9 cellular contexts compared by ENCODE assay signal in the genomic region with DNA sequence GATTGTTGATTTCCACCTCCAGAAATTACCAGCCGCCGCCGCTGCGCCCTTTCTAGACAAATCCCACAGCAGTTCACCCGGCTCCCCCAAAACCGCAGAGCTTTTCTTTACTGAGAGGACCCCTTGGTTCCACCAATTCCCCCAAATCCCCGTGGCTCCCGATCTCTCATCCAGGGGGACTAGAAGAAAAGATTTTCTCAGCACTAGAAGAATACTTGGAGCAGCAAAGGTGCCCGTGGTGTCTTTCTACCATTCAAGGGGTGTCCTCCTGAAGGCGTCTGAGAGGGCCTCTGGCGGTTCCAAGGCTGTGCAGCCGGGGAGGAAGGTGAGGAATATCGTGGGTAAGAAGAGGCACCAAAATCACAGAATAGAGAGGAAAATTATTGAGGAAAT. TPM values are rescaled to one million over a fixed set of nuclear protein-coding genes. Genes with fewer than 3 reads are reported as not detected.
A peak's percentile ranks its signal among the peaks of the same experiment; 100 is the strongest.
DNase-seq lines count a peak whose midpoint lies in the region; ATAC-seq and TF ChIP-seq lines count a peak whose summit lies in the region.
"Had no signal": no experiment of that assay in that cellular context is flagged by ENCODE, and none has a peak within 500 bp of the region (broad histone marks: within the 10 kb centered on the region; RNA-seq: fewer than 3 reads in every experiment).

No MANE protein-coding gene starts in this region.

- 40 to 65% methylated on average over 13 of the region's 13 CpGs for WGBS in lung, 2 donors

- H3K36me3 ChIP-seq in breast epithelium: no peaks in the 10 kb centered on the region
- no peaks in the 10 kb centered on the region for H3K36me3 ChIP-seq in lung (ENCODE audit: control insufficient read depth in 2 of 2, insufficient read depth in 2 of 2, low read length in 2 of 2)

- H3K36me3 Mint-ChIP-seq in type B pancreatic cell: peaks cover 53% of the 10 kb centered on the region

- H3K27me3 ChIP-seq in breast epithelium: no peaks in the 10 kb centered on the region
- H3K27me3 ChIP-seq in lung (ENCODE audit: control insufficient read depth, insufficient read depth): no peaks in the 10 kb centered on the region

- peaks cover 29% of the 10 kb centered on the region for H3K4me1 Mint-ChIP-seq in type B pancreatic cell (ENCODE audit: unreplicated experiment)

- H3K27ac ChIP-seq in breast epithelium: peak overlapping the region; percentile 98 to 100
- H3K27ac ChIP-seq in lung (ENCODE audit: low read depth in 1 of 2, low read length in 1 of 2): peak overlapping the region in 1 of 2 donors; percentile 89

- H3K4me3 ChIP-seq in breast epithelium: peak overlapping the region; percentile 28 to 90 (median 73)
- H3K4me3 ChIP-seq in lung: peak overlapping the region; percentile 46

- H3K27me3 Mint-ChIP-seq in type B pancreatic cell: peaks cover 41% of the 10 kb centered on the region

- H3K9me3 Mint-ChIP-seq in type B pancreatic cell: no peaks in the 10 kb centered on the region

- DNase-seq in breast epithelium (ENCODE audit: low spot score in 2 of 2) (peak in 1 of 2 donors; percentile 20), lung (ENCODE audit: low spot score) (no peak), type B pancreatic cell (ENCODE audit: extremely low spot score, unreplicated experiment) (no peak)
- DNase-seq: foreskin melanocyte; stimulated activated naive CD8-positive, alpha-beta T cell treated with anti-CD3 and anti-CD28 coated beads, Interleukin-15, Interleukin-2, amounts not matched to agents 100 U/mL and 50 U/mL, for 24 hours; T-helper 9 cell had no signal

- H3K4me1 ChIP-seq in breast epithelium (peaks cover 0 to 3% of the 10 kb centered on the region in 2 donors), lung (ENCODE audit: control insufficient read depth in 2 of 2, insufficient read depth in 2 of 2, low read length in 2 of 2) (peaks cover 0 to 3% of the 10 kb centered on the region in 2 donors)

- TF ChIP-seq POLR2A in breast epithelium (IDR thresholded peaks at IDR 0.05): no peak

- H3K27ac Mint-ChIP-seq in type B pancreatic cell: peak overlapping the region; percentile 99

- no peak for ATAC-seq in lung (ENCODE audit: insufficient read depth, low FRiP score)
- ATAC-seq in HG02970 (IDR thresholded peaks at IDR 0.05; ENCODE audit: low FRiP score, unreplicated experiment): no peak
- no peak for ATAC-seq in HG02938 (IDR thresholded peaks at IDR 0.05; ENCODE audit: unreplicated experiment)
- ATAC-seq: stimulated activated naive CD8-positive, alpha-beta T cell treated with anti-CD3 and anti-CD28 coated beads, Interleukin-15, Interleukin-2, amounts not matched to agents 100 U/mL and 50 U/mL, for 24 hours had no signal

- no peaks in the 10 kb centered on the region for H3K9me3 ChIP-seq in breast epithelium
- H3K9me3 ChIP-seq in lung (ENCODE audit: control insufficient read depth in 2 of 2, insufficient read depth in 1 of 2, low read length in 1 of 2): no peaks in the 10 kb centered on the region

- TF ChIP-seq CTCF in breast epithelium (IDR thresholded peaks at IDR 0.05): no peak
- TF ChIP-seq CTCF in lung (IDR thresholded peaks at IDR 0.05; ENCODE audit: control extremely low read depth, extremely low read depth): no peak
- no peak for TF ChIP-seq CTCF in type B pancreatic cell (conservative IDR thresholded peaks at IDR 0.05)

- peak overlapping the region; percentile 91 for H3K4me3 Mint-ChIP-seq in type B pancreatic cell

- intact Hi-C loops in breast epithelium (cut with DNase I; ENCODE audit: low total_unique reads): no loop called here

RNA-seq across cellular contexts. Expression of gene HOXA2, which starts 13.5 kb away (rescaled TPM):
- total RNA-seq in breast epithelium (1 to 10 TPM in 2 of 3 donors, under 1 TPM in 1; 0.80 to 5.4 (median 1.3) TPM), lung (1 to 10 TPM; 1.7 to 3.4 TPM), type B pancreatic cell (ENCODE audit: low replicate concordance) (7.7 and 26.8 TPM in 2 replicates)
- 1 to 10 TPM in 1 of 2 donors, under 1 TPM in 1; 0.44 to 1.2 TPM for polyA plus RNA-seq in lung
- total RNA-seq: bronchial epithelial cell had no signal

RNA-seq across cellular contexts. Expression of gene HOXA4, which starts 14.5 kb away (rescaled TPM):
- total RNA-seq in breast epithelium (1 to 10 TPM in 2 of 3 donors, under 1 TPM in 1; 0.80 to 2.8 (median 2.0) TPM), lung (1 to 10 TPM; 2.7 to 4.4 TPM), type B pancreatic cell (ENCODE audit: low replicate concordance) (28.5 and 37.6 TPM in 2 replicates)
- polyA plus RNA-seq in lung: 1 to 10 TPM; 3.8 to 6.0 TPM
- total RNA-seq: bronchial epithelial cell had no signal

RNA-seq across cellular contexts. Expression of gene HOXA1, which starts 20.2 kb away (rescaled TPM):
- under 1 TPM; 0.33 to 0.80 (median 0.44) TPM for total RNA-seq in breast epithelium
- total RNA-seq in lung: under 1 TPM; 0.31 to 0.37 TPM
- polyA plus RNA-seq in lung: under 1 TPM; 0.06 to 0.33 TPM
- 9.5 and 22.0 TPM in 2 replicates for total RNA-seq in type B pancreatic cell (ENCODE audit: low replicate concordance)

RNA-seq across cellular contexts. Expression of gene HOXA5, which starts 27.5 kb away (rescaled TPM):
- total RNA-seq in breast epithelium: 10 to 100 TPM; 11.5 to 48.7 (median 22.6) TPM
- 10 to 100 TPM; 20.9 to 61.9 TPM for total RNA-seq in lung
- polyA plus RNA-seq in lung: 1 to 10 TPM; 9.2 to 9.5 TPM
- total RNA-seq in type B pancreatic cell (ENCODE audit: low replicate concordance): 55.0 and 77.7 TPM in 2 replicates
- total RNA-seq: bronchial epithelial cell had no signal

RNA-seq across cellular contexts. Expression of gene HOXA6, which starts 31.6 kb away (rescaled TPM):
- 10 to 100 TPM in 1 of 3 donors, 1 to 10 TPM in 2; 7.9 to 16.0 (median 9.0) TPM for total RNA-seq in breast epithelium
- total RNA-seq in lung: 1 to 10 TPM; 4.7 to 7.7 TPM
- under 1 TPM; 0.49 to 0.94 TPM for polyA plus RNA-seq in lung
- total RNA-seq in type B pancreatic cell (ENCODE audit: low replicate concordance): 4.2 and 10.9 TPM in 2 replicates
